In genomic region chr13:23579072-23579885, GRCh38 we compare ENCODE assay signal across 1 cellular context.
TF ChIP-seq lines count a peak whose summit lies in the region.

No MANE protein-coding gene starts in this region.

TF ChIP-seq in HepG2, 621 proteins besides CTCF, POLR2A, EP300 and RAD21 (continued from another document and continues in another):
- TF ChIP-seq, protein P1, sequence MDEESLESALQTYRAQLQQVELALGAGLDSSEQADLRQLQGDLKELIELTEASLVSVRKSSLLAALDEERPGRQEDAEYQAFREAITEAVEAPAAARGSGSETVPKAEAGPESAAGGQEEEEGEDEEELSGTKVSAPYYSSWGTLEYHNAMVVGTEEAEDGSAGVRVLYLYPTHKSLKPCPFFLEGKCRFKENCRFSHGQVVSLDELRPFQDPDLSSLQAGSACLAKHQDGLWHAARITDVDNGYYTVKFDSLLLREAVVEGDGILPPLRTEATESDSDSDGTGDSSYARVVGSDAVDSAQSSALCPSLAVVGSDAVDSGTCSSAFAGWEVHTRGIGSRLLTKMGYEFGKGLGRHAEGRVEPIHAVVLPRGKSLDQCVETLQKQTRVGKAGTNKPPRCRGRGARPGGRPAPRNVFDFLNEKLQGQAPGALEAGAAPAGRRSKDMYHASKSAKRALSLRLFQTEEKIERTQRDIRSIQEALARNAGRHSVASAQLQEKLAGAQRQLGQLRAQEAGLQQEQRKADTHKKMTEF (CRISPR knock-in tag; IDR thresholded peaks at IDR 0.05): peak; percentile 18
- TF ChIP-seq HNF4G (IDR thresholded peaks at IDR 0.05; ENCODE audit: borderline replicate concordance, low read depth, low read length) (no peak), HNF4G (CRISPR knock-in tag; IDR thresholded peaks at IDR 0.05; ENCODE audit: borderline replicate concordance, low read depth) (0 out of 2 replicates have a peak, but pooled peaks have one; percentile 3), ZNF841 (CRISPR knock-in tag; IDR thresholded peaks at IDR 0.05; ENCODE audit: borderline replicate concordance) (peak; percentile 73; the same call in 1 of the 2 replicates), ZNF607 (CRISPR knock-in tag; IDR thresholded peaks at IDR 0.05; ENCODE audit: borderline replicate concordance) (peak; percentile 90), ZNF772 (CRISPR knock-in tag; IDR thresholded peaks at IDR 0.05) (peak; percentile 55; the same call in 1 of the 2 replicates), ZSCAN25 (CRISPR knock-in tag; IDR thresholded peaks at IDR 0.05) (no peak), ZNF275 (CRISPR knock-in tag; IDR thresholded peaks at IDR 0.05; ENCODE audit: borderline replicate concordance) (0 out of 2 replicates have a peak, but pooled peaks have one; percentile 35), ZNF547 (CRISPR knock-in tag; IDR thresholded peaks at IDR 0.05) (0 out of 2 replicates have a peak, but pooled peaks have one; percentile 4), ZSCAN21 (CRISPR knock-in tag; IDR thresholded peaks at IDR 0.05; ENCODE audit: borderline replicate concordance) (peak; percentile 55), MLXIP (CRISPR knock-in tag; IDR thresholded peaks at IDR 0.05; ENCODE audit: borderline replicate concordance) (peak; percentile 78), ZNF605 (CRISPR knock-in tag; IDR thresholded peaks at IDR 0.05) (no peak; the same call in 1 of the 2 replicates), NFE2L2 (IDR thresholded peaks at IDR 0.05; ENCODE audit: low read length) (no peak), ZSCAN31 (CRISPR knock-in tag; IDR thresholded peaks at IDR 0.05; ENCODE audit: low read depth) (no peak), RBM39 (IDR thresholded peaks at IDR 0.05; ENCODE audit: low read depth, low read length, poor library complexity, severe bottlenecking) (no peak), TEAD2 (CRISPR knock-in tag; IDR thresholded peaks at IDR 0.05) (no peak), RELA (CRISPR knock-in tag; IDR thresholded peaks at IDR 0.05) (no peak), HIVEP1 (CRISPR knock-in tag; IDR thresholded peaks at IDR 0.05) (peak; percentile 74; the same call in 1 of the 2 replicates), MNT (IDR thresholded peaks at IDR 0.05) (peak; percentile 20; the same call in 1 of the 2 replicates), CHD2 (IDR thresholded peaks at IDR 0.05; ENCODE audit: low read depth, low read length) (peak; percentile 62; the same call in 1 of the 2 replicates), ZNF75D (CRISPR knock-in tag; IDR thresholded peaks at IDR 0.05; ENCODE audit: borderline replicate concordance) (no peak), ZBTB7B (CRISPR knock-in tag; IDR thresholded peaks at IDR 0.05) (peak; percentile 20; the same call in 1 of the 2 replicates), NR3C1 (CRISPR knock-in tag; IDR thresholded peaks at IDR 0.05) (no peak), NPAS2 (CRISPR knock-in tag; IDR thresholded peaks at IDR 0.05; ENCODE audit: borderline replicate concordance) (no peak), TFAP4 (IDR thresholded peaks at IDR 0.05; ENCODE audit: borderline replicate concordance, low read depth) (no peak)
- TF ChIP-seq, protein P2, sequence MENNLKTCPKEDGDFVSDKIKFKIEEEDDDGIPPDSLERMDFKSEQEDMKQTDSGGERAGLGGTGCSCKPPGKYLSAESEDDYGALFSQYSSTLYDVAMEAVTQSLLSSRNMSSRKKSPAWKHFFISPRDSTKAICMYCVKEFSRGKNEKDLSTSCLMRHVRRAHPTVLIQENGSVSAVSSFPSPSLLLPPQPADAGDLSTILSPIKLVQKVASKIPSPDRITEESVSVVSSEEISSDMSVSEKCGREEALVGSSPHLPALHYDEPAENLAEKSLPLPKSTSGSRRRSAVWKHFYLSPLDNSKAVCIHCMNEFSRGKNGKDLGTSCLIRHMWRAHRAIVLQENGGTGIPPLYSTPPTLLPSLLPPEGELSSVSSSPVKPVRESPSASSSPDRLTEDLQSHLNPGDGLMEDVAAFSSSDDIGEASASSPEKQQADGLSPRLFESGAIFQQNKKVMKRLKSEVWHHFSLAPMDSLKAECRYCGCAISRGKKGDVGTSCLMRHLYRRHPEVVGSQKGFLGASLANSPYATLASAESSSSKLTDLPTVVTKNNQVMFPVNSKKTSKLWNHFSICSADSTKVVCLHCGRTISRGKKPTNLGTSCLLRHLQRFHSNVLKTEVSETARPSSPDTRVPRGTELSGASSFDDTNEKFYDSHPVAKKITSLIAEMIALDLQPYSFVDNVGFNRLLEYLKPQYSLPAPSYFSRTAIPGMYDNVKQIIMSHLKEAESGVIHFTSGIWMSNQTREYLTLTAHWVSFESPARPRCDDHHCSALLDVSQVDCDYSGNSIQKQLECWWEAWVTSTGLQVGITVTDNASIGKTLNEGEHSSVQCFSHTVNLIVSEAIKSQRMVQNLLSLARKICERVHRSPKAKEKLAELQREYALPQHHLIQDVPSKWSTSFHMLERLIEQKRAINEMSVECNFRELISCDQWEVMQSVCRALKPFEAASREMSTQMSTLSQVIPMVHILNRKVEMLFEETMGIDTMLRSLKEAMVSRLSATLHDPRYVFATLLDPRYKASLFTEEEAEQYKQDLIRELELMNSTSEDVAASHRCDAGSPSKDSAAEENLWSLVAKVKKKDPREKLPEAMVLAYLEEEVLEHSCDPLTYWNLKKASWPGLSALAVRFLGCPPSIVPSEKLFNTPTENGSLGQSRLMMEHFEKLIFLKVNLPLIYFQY (CRISPR knock-in tag; IDR thresholded peaks at IDR 0.05; ENCODE audit: borderline replicate concordance): no peak
- TF ChIP-seq, protein P3, sequence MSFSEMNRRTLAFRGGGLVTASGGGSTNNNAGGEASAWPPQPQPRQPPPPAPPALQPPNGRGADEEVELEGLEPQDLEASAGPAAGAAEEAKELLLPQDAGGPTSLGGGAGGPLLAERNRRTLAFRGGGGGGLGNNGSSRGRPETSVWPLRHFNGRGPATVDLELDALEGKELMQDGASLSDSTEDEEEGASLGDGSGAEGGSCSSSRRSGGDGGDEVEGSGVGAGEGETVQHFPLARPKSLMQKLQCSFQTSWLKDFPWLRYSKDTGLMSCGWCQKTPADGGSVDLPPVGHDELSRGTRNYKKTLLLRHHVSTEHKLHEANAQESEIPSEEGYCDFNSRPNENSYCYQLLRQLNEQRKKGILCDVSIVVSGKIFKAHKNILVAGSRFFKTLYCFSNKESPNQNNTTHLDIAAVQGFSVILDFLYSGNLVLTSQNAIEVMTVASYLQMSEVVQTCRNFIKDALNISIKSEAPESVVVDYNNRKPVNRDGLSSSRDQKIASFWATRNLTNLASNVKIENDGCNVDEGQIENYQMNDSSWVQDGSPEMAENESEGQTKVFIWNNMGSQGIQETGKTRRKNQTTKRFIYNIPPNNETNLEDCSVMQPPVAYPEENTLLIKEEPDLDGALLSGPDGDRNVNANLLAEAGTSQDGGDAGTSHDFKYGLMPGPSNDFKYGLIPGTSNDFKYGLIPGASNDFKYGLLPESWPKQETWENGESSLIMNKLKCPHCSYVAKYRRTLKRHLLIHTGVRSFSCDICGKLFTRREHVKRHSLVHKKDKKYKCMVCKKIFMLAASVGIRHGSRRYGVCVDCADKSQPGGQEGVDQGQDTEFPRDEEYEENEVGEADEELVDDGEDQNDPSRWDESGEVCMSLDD (CRISPR knock-in tag; IDR thresholded peaks at IDR 0.05; ENCODE audit: borderline replicate concordance): 0 out of 2 replicates have a peak, but pooled peaks have one; percentile 64
- TF ChIP-seq, protein P4, sequence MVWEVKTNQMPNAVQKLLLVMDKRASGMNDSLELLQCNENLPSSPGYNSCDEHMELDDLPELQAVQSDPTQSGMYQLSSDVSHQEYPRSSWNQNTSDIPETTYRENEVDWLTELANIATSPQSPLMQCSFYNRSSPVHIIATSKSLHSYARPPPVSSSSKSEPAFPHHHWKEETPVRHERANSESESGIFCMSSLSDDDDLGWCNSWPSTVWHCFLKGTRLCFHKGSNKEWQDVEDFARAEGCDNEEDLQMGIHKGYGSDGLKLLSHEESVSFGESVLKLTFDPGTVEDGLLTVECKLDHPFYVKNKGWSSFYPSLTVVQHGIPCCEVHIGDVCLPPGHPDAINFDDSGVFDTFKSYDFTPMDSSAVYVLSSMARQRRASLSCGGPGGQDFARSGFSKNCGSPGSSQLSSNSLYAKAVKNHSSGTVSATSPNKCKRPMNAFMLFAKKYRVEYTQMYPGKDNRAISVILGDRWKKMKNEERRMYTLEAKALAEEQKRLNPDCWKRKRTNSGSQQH (CRISPR knock-in tag; IDR thresholded peaks at IDR 0.05; ENCODE audit: low read depth): no peak
- TF ChIP-seq, protein P5, sequence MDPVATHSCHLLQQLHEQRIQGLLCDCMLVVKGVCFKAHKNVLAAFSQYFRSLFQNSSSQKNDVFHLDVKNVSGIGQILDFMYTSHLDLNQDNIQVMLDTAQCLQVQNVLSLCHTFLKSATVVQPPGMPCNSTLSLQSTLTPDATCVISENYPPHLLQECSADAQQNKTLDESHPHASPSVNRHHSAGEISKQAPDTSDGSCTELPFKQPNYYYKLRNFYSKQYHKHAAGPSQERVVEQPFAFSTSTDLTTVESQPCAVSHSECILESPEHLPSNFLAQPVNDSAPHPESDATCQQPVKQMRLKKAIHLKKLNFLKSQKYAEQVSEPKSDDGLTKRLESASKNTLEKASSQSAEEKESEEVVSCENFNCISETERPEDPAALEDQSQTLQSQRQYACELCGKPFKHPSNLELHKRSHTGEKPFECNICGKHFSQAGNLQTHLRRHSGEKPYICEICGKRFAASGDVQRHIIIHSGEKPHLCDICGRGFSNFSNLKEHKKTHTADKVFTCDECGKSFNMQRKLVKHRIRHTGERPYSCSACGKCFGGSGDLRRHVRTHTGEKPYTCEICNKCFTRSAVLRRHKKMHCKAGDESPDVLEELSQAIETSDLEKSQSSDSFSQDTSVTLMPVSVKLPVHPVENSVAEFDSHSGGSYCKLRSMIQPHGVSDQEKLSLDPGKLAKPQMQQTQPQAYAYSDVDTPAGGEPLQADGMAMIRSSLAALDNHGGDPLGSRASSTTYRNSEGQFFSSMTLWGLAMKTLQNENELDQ (CRISPR knock-in tag; IDR thresholded peaks at IDR 0.05; ENCODE audit: borderline replicate concordance): no peak
- TF ChIP-seq, protein P6, sequence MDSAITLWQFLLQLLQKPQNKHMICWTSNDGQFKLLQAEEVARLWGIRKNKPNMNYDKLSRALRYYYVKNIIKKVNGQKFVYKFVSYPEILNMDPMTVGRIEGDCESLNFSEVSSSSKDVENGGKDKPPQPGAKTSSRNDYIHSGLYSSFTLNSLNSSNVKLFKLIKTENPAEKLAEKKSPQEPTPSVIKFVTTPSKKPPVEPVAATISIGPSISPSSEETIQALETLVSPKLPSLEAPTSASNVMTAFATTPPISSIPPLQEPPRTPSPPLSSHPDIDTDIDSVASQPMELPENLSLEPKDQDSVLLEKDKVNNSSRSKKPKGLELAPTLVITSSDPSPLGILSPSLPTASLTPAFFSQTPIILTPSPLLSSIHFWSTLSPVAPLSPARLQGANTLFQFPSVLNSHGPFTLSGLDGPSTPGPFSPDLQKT (CRISPR knock-in tag; IDR thresholded peaks at IDR 0.05; ENCODE audit: borderline replicate concordance): peak; percentile 39; the same call in 1 of the 2 replicates
- TF ChIP-seq, protein P7, sequence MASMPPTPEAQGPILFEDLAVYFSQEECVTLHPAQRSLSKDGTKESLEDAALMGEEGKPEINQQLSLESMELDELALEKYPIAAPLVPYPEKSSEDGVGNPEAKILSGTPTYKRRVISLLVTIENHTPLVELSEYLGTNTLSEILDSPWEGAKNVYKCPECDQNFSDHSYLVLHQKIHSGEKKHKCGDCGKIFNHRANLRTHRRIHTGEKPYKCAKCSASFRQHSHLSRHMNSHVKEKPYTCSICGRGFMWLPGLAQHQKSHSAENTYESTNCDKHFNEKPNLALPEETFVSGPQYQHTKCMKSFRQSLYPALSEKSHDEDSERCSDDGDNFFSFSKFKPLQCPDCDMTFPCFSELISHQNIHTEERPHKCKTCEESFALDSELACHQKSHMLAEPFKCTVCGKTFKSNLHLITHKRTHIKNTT (CRISPR knock-in tag; IDR thresholded peaks at IDR 0.05): no peak
- TF ChIP-seq, protein P8, sequence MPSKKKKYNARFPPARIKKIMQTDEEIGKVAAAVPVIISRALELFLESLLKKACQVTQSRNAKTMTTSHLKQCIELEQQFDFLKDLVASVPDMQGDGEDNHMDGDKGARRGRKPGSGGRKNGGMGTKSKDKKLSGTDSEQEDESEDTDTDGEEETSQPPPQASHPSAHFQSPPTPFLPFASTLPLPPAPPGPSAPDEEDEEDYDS (CRISPR knock-in tag; IDR thresholded peaks at IDR 0.05): no peak
